ENCODE assay signal across 2 cellular contexts in the genomic region with DNA sequence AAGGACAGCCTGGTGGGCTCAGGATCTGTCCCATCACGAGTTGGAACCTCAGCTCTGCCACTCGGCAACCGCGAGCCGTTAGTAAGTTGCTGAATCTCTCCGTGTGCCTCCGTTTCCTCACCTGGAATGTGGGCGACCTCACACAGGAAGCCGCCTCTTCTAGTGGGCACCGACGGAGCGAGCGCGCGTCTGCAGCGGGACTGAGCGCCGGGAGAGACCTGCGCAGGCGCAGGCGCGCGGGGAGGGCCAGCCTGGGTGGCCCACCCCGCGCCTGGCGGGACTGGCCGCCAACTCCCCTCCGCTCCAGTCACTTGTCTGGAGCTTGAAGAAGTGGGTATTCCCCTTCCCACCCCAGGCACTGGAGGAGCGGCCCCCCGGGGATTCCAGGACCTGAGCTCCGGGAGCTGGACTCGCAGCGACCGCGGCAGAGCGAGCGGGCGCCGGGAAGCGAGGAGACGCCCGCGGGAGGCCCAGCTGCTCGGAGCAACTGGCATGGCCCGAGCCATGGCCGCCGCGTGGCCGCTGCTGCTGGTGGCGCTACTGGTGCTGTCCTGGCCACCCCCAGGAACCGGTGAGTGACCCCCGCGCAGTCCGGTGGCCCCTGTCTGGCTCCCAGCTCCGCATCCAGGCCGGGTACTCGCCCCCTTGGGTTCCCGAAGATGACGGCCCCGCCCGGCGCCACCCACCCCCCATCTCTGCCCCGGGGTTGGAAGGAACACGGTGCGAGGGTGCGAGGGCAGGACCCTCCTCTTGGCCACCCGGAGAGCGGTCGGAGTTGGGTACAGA.
TF ChIP-seq lines count a peak whose summit lies in the region.

TSS of gene PVR (plus strand) at position 306 of the 786 bp plus-strand sequence. CDS start at position 493, 187 bp downstream.

TF ChIP-seq in SK-N-SH treated with all-trans-retinoic acid at 6 μM for 48 hours, 23 proteins besides CTCF, POLR2A, EP300 and RAD21 (continued from another document):
- TF ChIP-seq PATZ1 (CRISPR knock-in tag; IDR thresholded peaks at IDR 0.05; ENCODE audit: borderline replicate concordance) (peak; percentile 91), CSDC2 (CRISPR knock-in tag; IDR thresholded peaks at IDR 0.05) (no peak), BACH2 (CRISPR knock-in tag; IDR thresholded peaks at IDR 0.05; ENCODE audit: borderline replicate concordance) (no peak), ZFP3 (CRISPR knock-in tag; IDR thresholded peaks at IDR 0.05) (no peak), ARNTL (CRISPR knock-in tag; IDR thresholded peaks at IDR 0.05; ENCODE audit: borderline replicate concordance, low read depth) (no peak), ESRRG (CRISPR knock-in tag; IDR thresholded peaks at IDR 0.05) (no peak), ZC3H10 (CRISPR knock-in tag; IDR thresholded peaks at IDR 0.05) (no peak), TOX (CRISPR knock-in tag; IDR thresholded peaks at IDR 0.05; ENCODE audit: borderline replicate concordance) (no peak), ISL1 (CRISPR knock-in tag; IDR thresholded peaks at IDR 0.05) (peak; percentile 10; the same call in 1 of the 2 replicates), GLIS3 (CRISPR knock-in tag; IDR thresholded peaks at IDR 0.05) (no peak), ZNF565 (CRISPR knock-in tag; conservative IDR thresholded peaks at IDR 0.05; ENCODE audit: low read depth) (no peak), RARB (CRISPR knock-in tag; IDR thresholded peaks at IDR 0.05) (no peak)

TF ChIP-seq in K562, 482 proteins besides CTCF, POLR2A, EP300 and RAD21 (continued from another document):
- no peak for TF ChIP-seq POLR2B (IDR thresholded peaks at IDR 0.05; ENCODE audit: low read depth, partially characterized antibody)
- TF ChIP-seq MNT (conservative IDR thresholded peaks at IDR 0.05), result peak in 1 of 2 experiments; percentile 52; a peak in 1 of 4 replicates
- TF ChIP-seq ZFP30 (CRISPR knock-in tag; IDR thresholded peaks at IDR 0.05; ENCODE audit: borderline replicate concordance), result no peak
- 0 out of 2 replicates have a peak, but pooled peaks have one; percentile 28 for TF ChIP-seq MTA3 (IDR thresholded peaks at IDR 0.05; ENCODE audit: borderline replicate concordance)
- peak; percentile 31; the same call in 1 of the 2 replicates for TF ChIP-seq L3MBTL2 (IDR thresholded peaks at IDR 0.05)
- peak; percentile 67; the same call in 1 of the 2 replicates for TF ChIP-seq HNRNPL (IDR thresholded peaks at IDR 0.05; ENCODE audit: low read depth, low read length)
- peak; percentile 34; the same call in 1 of the 2 replicates for TF ChIP-seq SMAD4 (CRISPR knock-in tag; conservative IDR thresholded peaks at IDR 0.05)
- peak; percentile 53; the same call in 1 of the 2 replicates for TF ChIP-seq SUPT5H (IDR thresholded peaks at IDR 0.05)
- TF ChIP-seq CTBP1 (IDR thresholded peaks at IDR 0.05; ENCODE audit: borderline replicate concordance), result peak; percentile 37; the same call in 1 of the 2 replicates
- peak; percentile 53; the same call in 1 of the 2 replicates for TF ChIP-seq EP400 (IDR thresholded peaks at IDR 0.05)
- TF ChIP-seq, protein P1, sequence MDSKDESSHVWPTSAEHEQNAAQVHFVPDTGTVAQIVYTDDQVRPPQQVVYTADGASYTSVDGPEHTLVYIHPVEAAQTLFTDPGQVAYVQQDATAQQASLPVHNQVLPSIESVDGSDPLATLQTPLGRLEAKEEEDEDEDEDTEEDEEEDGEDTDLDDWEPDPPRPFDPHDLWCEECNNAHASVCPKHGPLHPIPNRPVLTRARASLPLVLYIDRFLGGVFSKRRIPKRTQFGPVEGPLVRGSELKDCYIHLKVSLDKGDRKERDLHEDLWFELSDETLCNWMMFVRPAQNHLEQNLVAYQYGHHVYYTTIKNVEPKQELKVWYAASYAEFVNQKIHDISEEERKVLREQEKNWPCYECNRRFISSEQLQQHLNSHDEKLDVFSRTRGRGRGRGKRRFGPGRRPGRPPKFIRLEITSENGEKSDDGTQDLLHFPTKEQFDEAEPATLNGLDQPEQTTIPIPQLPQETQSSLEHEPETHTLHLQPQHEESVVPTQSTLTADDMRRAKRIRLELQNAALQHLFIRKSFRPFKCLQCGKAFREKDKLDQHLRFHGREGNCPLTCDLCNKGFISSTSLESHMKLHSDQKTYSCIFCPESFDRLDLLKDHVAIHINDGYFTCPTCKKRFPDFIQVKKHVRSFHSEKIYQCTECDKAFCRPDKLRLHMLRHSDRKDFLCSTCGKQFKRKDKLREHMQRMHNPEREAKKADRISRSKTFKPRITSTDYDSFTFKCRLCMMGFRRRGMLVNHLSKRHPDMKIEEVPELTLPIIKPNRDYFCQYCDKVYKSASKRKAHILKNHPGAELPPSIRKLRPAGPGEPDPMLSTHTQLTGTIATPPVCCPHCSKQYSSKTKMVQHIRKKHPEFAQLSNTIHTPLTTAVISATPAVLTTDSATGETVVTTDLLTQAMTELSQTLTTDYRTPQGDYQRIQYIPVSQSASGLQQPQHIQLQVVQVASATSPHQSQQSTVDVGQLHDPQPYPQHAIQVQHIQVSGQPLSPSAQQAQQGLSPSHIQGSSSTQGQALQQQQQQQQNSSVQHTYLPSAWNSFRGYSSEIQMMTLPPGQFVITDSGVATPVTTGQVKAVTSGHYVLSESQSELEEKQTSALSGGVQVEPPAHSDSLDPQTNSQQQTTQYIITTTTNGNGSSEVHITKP (IDR thresholded peaks at IDR 0.05; ENCODE audit: partially characterized antibody), result peak; percentile 18
- peak; percentile 67 for TF ChIP-seq ZFX (CRISPR knock-in tag; IDR thresholded peaks at IDR 0.05)
- no peak for TF ChIP-seq PHB2 (IDR thresholded peaks at IDR 0.05; ENCODE audit: low read depth)
- TF ChIP-seq POLR2G (IDR thresholded peaks at IDR 0.05; ENCODE audit: low read depth, low read length), result peak; percentile 80
- TF ChIP-seq NRF1 (conservative IDR thresholded peaks at IDR 0.05 in 1 of 2, IDR thresholded peaks at IDR 0.05 in 1 of 2), result peak; percentile 96
- TF ChIP-seq MEIS2 (IDR thresholded peaks at IDR 0.05; ENCODE audit: partially characterized antibody), result peak; percentile 63
- TF ChIP-seq, protein P2, sequence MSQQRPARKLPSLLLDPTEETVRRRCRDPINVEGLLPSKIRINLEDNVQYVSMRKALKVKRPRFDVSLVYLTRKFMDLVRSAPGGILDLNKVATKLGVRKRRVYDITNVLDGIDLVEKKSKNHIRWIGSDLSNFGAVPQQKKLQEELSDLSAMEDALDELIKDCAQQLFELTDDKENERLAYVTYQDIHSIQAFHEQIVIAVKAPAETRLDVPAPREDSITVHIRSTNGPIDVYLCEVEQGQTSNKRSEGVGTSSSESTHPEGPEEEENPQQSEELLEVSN (IDR thresholded peaks at IDR 0.05; ENCODE audit: borderline replicate concordance in 1 of 2, extremely low read depth in 1 of 2, insufficient read depth in 1 of 2, insufficient read length in 1 of 2, low read depth in 1 of 2, low read length in 1 of 2, poor library complexity in 1 of 2, severe bottlenecking in 1 of 2), result peak in 1 of 2 experiments; percentile 57
- TF ChIP-seq, protein P3, sequence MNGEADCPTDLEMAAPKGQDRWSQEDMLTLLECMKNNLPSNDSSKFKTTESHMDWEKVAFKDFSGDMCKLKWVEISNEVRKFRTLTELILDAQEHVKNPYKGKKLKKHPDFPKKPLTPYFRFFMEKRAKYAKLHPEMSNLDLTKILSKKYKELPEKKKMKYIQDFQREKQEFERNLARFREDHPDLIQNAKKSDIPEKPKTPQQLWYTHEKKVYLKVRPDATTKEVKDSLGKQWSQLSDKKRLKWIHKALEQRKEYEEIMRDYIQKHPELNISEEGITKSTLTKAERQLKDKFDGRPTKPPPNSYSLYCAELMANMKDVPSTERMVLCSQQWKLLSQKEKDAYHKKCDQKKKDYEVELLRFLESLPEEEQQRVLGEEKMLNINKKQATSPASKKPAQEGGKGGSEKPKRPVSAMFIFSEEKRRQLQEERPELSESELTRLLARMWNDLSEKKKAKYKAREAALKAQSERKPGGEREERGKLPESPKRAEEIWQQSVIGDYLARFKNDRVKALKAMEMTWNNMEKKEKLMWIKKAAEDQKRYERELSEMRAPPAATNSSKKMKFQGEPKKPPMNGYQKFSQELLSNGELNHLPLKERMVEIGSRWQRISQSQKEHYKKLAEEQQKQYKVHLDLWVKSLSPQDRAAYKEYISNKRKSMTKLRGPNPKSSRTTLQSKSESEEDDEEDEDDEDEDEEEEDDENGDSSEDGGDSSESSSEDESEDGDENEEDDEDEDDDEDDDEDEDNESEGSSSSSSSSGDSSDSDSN (IDR thresholded peaks at IDR 0.05; ENCODE audit: borderline replicate concordance in 1 of 2, low read depth in 2 of 2, low read length in 2 of 2), result 0 out of 4 replicates have a peak, but pooled peaks of 1 of the 2 experiments have one; percentile 8
- TF ChIP-seq, protein P4, sequence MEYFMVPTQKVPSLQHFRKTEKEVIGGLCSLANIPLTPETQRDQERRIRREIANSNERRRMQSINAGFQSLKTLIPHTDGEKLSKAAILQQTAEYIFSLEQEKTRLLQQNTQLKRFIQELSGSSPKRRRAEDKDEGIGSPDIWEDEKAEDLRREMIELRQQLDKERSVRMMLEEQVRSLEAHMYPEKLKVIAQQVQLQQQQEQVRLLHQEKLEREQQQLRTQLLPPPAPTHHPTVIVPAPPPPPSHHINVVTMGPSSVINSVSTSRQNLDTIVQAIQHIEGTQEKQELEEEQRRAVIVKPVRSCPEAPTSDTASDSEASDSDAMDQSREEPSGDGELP (CRISPR knock-in tag; IDR thresholded peaks at IDR 0.05; ENCODE audit: borderline replicate concordance), result peak; percentile 69; the same call in 1 of the 2 replicates
- TF ChIP-seq TCF15 (CRISPR knock-in tag; IDR thresholded peaks at IDR 0.05), result no peak
- TF ChIP-seq, protein P5, sequence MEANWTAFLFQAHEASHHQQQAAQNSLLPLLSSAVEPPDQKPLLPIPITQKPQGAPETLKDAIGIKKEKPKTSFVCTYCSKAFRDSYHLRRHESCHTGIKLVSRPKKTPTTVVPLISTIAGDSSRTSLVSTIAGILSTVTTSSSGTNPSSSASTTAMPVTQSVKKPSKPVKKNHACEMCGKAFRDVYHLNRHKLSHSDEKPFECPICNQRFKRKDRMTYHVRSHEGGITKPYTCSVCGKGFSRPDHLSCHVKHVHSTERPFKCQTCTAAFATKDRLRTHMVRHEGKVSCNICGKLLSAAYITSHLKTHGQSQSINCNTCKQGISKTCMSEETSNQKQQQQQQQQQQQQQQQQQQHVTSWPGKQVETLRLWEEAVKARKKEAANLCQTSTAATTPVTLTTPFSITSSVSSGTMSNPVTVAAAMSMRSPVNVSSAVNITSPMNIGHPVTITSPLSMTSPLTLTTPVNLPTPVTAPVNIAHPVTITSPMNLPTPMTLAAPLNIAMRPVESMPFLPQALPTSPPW (CRISPR knock-in tag; IDR thresholded peaks at IDR 0.05), result peak; percentile 87
- TF ChIP-seq, protein P6, sequence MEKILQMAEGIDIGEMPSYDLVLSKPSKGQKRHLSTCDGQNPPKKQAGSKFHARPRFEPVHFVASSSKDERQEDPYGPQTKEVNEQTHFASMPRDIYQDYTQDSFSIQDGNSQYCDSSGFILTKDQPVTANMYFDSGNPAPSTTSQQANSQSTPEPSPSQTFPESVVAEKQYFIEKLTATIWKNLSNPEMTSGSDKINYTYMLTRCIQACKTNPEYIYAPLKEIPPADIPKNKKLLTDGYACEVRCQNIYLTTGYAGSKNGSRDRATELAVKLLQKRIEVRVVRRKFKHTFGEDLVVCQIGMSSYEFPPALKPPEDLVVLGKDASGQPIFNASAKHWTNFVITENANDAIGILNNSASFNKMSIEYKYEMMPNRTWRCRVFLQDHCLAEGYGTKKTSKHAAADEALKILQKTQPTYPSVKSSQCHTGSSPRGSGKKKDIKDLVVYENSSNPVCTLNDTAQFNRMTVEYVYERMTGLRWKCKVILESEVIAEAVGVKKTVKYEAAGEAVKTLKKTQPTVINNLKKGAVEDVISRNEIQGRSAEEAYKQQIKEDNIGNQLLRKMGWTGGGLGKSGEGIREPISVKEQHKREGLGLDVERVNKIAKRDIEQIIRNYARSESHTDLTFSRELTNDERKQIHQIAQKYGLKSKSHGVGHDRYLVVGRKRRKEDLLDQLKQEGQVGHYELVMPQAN (IDR thresholded peaks at IDR 0.05; ENCODE audit: borderline replicate concordance), result peak; percentile 34; the same call in 1 of the 2 replicates
- no peak for TF ChIP-seq ZNF24 (IDR thresholded peaks at IDR 0.05)
- peak; percentile 60; the same call in 1 of the 2 replicates for TF ChIP-seq PHF8 (IDR thresholded peaks at IDR 0.05; ENCODE audit: borderline replicate concordance, low read length)
- TF ChIP-seq RBFOX2 (IDR thresholded peaks at IDR 0.05; ENCODE audit: low read depth, low read length), result peak; percentile 80
- TF ChIP-seq MAZ (CRISPR knock-in tag; conservative IDR thresholded peaks at IDR 0.05 in 1 of 2, IDR thresholded peaks at IDR 0.05 in 1 of 2), result peak; percentile 19 to 58; a peak in 2 of 4 replicates
- no peak for TF ChIP-seq ZC3H8 (IDR thresholded peaks at IDR 0.05)
- TF ChIP-seq RB1 (IDR thresholded peaks at IDR 0.05; ENCODE audit: low read depth), result 0 out of 2 replicates have a peak, but pooled peaks have one; percentile 31
- TF ChIP-seq SMAD2 (IDR thresholded peaks at IDR 0.05; ENCODE audit: low read depth, low read length), result no peak
- peak; percentile 36 for TF ChIP-seq CCNT2 (IDR thresholded peaks at IDR 0.05; ENCODE audit: borderline replicate concordance, extremely low read depth, insufficient read length, low read depth, low read length)
- TF ChIP-seq TBP (optimal IDR thresholded peaks at IDR 0.05; ENCODE audit: low read depth, low read length), result peak; percentile 59
- no peak for TF ChIP-seq ERF (CRISPR knock-in tag; IDR thresholded peaks at IDR 0.05)
